8 cellular contexts compared by ENCODE assay signal in genomic region chr5:1516615-1517601, GRCh38. TPM values are rescaled to one million over a fixed set of nuclear protein-coding genes. Genes with fewer than 3 reads are reported as not detected.
DNase-seq lines count a peak whose midpoint lies in the region; ATAC-seq and TF ChIP-seq lines count a peak whose summit lies in the region.

No MANE protein-coding gene starts in this region.

- POLR2A ChIA-PET in activated CD4-positive, alpha-beta T cell treated with anti-CD3 and anti-CD28 coated beads for 36 hours (lab: Charles Lee), result interaction anchor here (0.7 kb wide), 1 partner anchor 18 kb away, joined by 7 read pairs; no protein-coding TSS in a partner anchor

- H3K4me3 ChIP-seq in astrocyte of the spinal cord (ENCODE audit: low read depth, low read length) (no peak overlapping the region), esophagus muscularis mucosa (no peak overlapping the region)

- no peaks in the 10 kb centered on the region for H3K27me3 Mint-ChIP-seq in activated CD4-positive, alpha-beta T cell treated with anti-CD3 and anti-CD28 coated beads, Interleukin-2, amount 10 ng/mL, durations not matched to agents 24 days and 14 days
- H3K27me3 Mint-ChIP-seq in activated CD4-positive, alpha-beta T cell treated with anti-CD3 and anti-CD28 coated beads for 36 hours, result no peaks in the 10 kb centered on the region
- no peaks in the 10 kb centered on the region for H3K27me3 Mint-ChIP-seq in type B pancreatic cell

- no peaks in the 10 kb centered on the region for H3K27me3 ChIP-seq in esophagus muscularis mucosa

- no peak for ATAC-seq in activated CD4-positive, alpha-beta T cell treated with anti-CD3 and anti-CD28 coated beads for 36 hours
- no peak for ATAC-seq in HG02763 (IDR thresholded peaks at IDR 0.05; ENCODE audit: unreplicated experiment)

- 85% methylated on average over 16 of the region's 19 CpGs for WGBS in esophagus muscularis mucosa

- H3K27ac Mint-ChIP-seq in activated CD4-positive, alpha-beta T cell treated with anti-CD3 and anti-CD28 coated beads, Interleukin-2, amount 10 ng/mL, durations not matched to agents 24 days and 14 days, result peak overlapping the region; percentile 41
- H3K27ac Mint-ChIP-seq in activated CD4-positive, alpha-beta T cell treated with anti-CD3 and anti-CD28 coated beads for 36 hours, result no peak overlapping the region
- peak overlapping the region; percentile 95 for H3K27ac Mint-ChIP-seq in type B pancreatic cell

- peaks cover 0 to 23% (median 18%) of the 10 kb centered on the region in 4 donors for H3K4me1 ChIP-seq in esophagus muscularis mucosa

- no peaks in the 10 kb centered on the region for H3K9me3 ChIP-seq in esophagus muscularis mucosa

- CTCF ChIA-PET in activated CD4-positive, alpha-beta T cell treated with anti-CD3 and anti-CD28 coated beads for 36 hours (lab: Charles Lee), result interaction anchor here (0.7 kb wide), 1 partner anchor 153 kb away, joined by 3 read pairs; no protein-coding TSS in a partner anchor

- peaks cover 12% of the 10 kb centered on the region for H3K4me1 Mint-ChIP-seq in activated CD4-positive, alpha-beta T cell treated with anti-CD3 and anti-CD28 coated beads, Interleukin-2, amount 10 ng/mL, durations not matched to agents 24 days and 14 days
- H3K4me1 Mint-ChIP-seq in activated CD4-positive, alpha-beta T cell treated with anti-CD3 and anti-CD28 coated beads for 36 hours, result peaks cover 28% of the 10 kb centered on the region
- H3K4me1 Mint-ChIP-seq in type B pancreatic cell (ENCODE audit: unreplicated experiment), result peaks cover 33% of the 10 kb centered on the region

- intact Hi-C loops in activated CD4-positive, alpha-beta T cell treated with anti-CD3 and anti-CD28 coated beads, Interleukin-2, amount 10 ng/mL, durations not matched to agents 24 days and 14 days (cut with micrococcal nuclease), result no loop called here
- intact Hi-C loops in activated CD4-positive, alpha-beta T cell treated with anti-CD3 and anti-CD28 coated beads for 36 hours (cut with DNase I, micrococcal nuclease), result no loop called here
- intact Hi-C loops in esophagus muscularis mucosa (cut with DNase I), result no loop called here

- in situ Hi-C loops in astrocyte of the spinal cord (cut with HindIII; ENCODE audit: low sequenced_read_pairs), result no loop called here

- no peak for DNase-seq in activated CD4-positive, alpha-beta T cell treated with anti-CD3 and anti-CD28 coated beads, Interleukin-2, amount 10 ng/mL, durations not matched to agents 24 days and 14 days
- DNase-seq in activated CD4-positive, alpha-beta T cell treated with anti-CD3 and anti-CD28 coated beads for 36 hours, result no peak
- peak; percentile 66 for DNase-seq in astrocyte of the spinal cord (ENCODE audit: low read depth, low spot score)
- DNase-seq in kidney tubule cell (ENCODE audit: low spot score), result peak; percentile 93
- no peak for DNase-seq in type B pancreatic cell (ENCODE audit: extremely low spot score, unreplicated experiment)
- no peak for DNase-seq in esophagus muscularis mucosa (ENCODE audit: extremely low spot score)
- no peak for DNase-seq in cortex of kidney (lab: John Stamatoyannopoulos, UW)

- no peak overlapping the region for H3K27ac ChIP-seq in esophagus muscularis mucosa (replicated peaks in 1 of 4)

- H3K36me3 ChIP-seq in esophagus muscularis mucosa, result peaks cover 0 to 55% (median 44%) of the 10 kb centered on the region in 4 donors

- H3K4me3 Mint-ChIP-seq in activated CD4-positive, alpha-beta T cell treated with anti-CD3 and anti-CD28 coated beads, Interleukin-2, amount 10 ng/mL, durations not matched to agents 24 days and 14 days, result no peak overlapping the region
- H3K4me3 Mint-ChIP-seq in activated CD4-positive, alpha-beta T cell treated with anti-CD3 and anti-CD28 coated beads for 36 hours, result no peak overlapping the region
- peak overlapping the region; percentile 65 for H3K4me3 Mint-ChIP-seq in type B pancreatic cell

- TF ChIP-seq CTCF in astrocyte of the spinal cord (IDR thresholded peaks at IDR 0.05; ENCODE audit: low read depth, low read length) (no peak), type B pancreatic cell (conservative IDR thresholded peaks at IDR 0.05) (no peak), esophagus muscularis mucosa (IDR thresholded peaks at IDR 0.05) (no peak)

- H3K9me3 Mint-ChIP-seq in activated CD4-positive, alpha-beta T cell treated with anti-CD3 and anti-CD28 coated beads, Interleukin-2, amount 10 ng/mL, durations not matched to agents 24 days and 14 days, result no peaks in the 10 kb centered on the region
- H3K9me3 Mint-ChIP-seq in activated CD4-positive, alpha-beta T cell treated with anti-CD3 and anti-CD28 coated beads for 36 hours (ENCODE audit: low read depth), result no peaks in the 10 kb centered on the region
- H3K9me3 Mint-ChIP-seq in type B pancreatic cell, result no peaks in the 10 kb centered on the region

- no peak for TF ChIP-seq POLR2A in esophagus muscularis mucosa (IDR thresholded peaks at IDR 0.05; ENCODE audit: low read depth)

- H3K36me3 Mint-ChIP-seq in activated CD4-positive, alpha-beta T cell treated with anti-CD3 and anti-CD28 coated beads, Interleukin-2, amount 10 ng/mL, durations not matched to agents 24 days and 14 days (ENCODE audit: low read depth), result peaks cover 15% of the 10 kb centered on the region
- H3K36me3 Mint-ChIP-seq in activated CD4-positive, alpha-beta T cell treated with anti-CD3 and anti-CD28 coated beads for 36 hours (ENCODE audit: low read depth), result peaks cover 11% of the 10 kb centered on the region
- H3K36me3 Mint-ChIP-seq in type B pancreatic cell, result peaks cover 6% of the 10 kb centered on the region

- TF ChIP-seq EP300 in esophagus muscularis mucosa (IDR thresholded peaks at IDR 0.05), result no peak

RNA-seq across cellular contexts. Expression of gene LPCAT1, which starts 6.9 kb away (rescaled TPM):
- 93.2 and 95.6 TPM in 2 replicates for total RNA-seq in activated CD4-positive, alpha-beta T cell treated with anti-CD3 and anti-CD28 coated beads, Interleukin-2, amount 10 ng/mL, durations not matched to agents 24 days and 14 days
- 10 to 100 TPM; 42.5 to 54.5 TPM for total RNA-seq in activated CD4-positive, alpha-beta T cell treated with anti-CD3 and anti-CD28 coated beads for 36 hours
- total RNA-seq in type B pancreatic cell (ENCODE audit: low replicate concordance), result 91.6 and 97.1 TPM in 2 replicates
- total RNA-seq in esophagus muscularis mucosa, result 10 to 100 TPM; 22.5 to 51.7 (median 35.0) TPM

Comparison
In these comparisons a context has a peak if more than half of its experiments do, and no peak if none do; other contexts are left out.
1. DNase-seq: peak in astrocyte of the spinal cord (single experiment) and kidney tubule cell (single experiment); none in activated CD4-positive, alpha-beta T cell treated with anti-CD3 and anti-CD28 coated beads, Interleukin-2, amount 10 ng/mL, durations not matched to agents 24 days and 14 days (single experiment), activated CD4-positive, alpha-beta T cell treated with anti-CD3 and anti-CD28 coated beads for 36 hours (single experiment), type B pancreatic cell (single experiment), esophagus muscularis mucosa (single experiment) and cortex of kidney (single experiment).